Comparison of ENCODE assay signal across 10 cellular contexts in genomic region chr7:7971308-7972040, GRCh38. TPM values are rescaled to one million over a fixed set of nuclear protein-coding genes. Genes with fewer than 3 reads are reported as not detected.
DNase-seq lines count a peak whose midpoint lies in the region; ATAC-seq and TF ChIP-seq lines count a peak whose summit lies in the region.
"Had no signal": no experiment of that assay in that cellular context is flagged by ENCODE, and none has a peak within 500 bp of the region (broad histone marks: within the 10 kb centered on the region; RNA-seq: fewer than 3 reads in every experiment).

No MANE protein-coding gene starts in this region.

- intact Hi-C loops in breast epithelium (cut with DNase I; ENCODE audit: low total_unique reads): no loop called here
- intact Hi-C loops in MCF 10A (cut with micrococcal nuclease): no loop called here
- intact Hi-C loops in transverse colon (cut with DNase I; ENCODE audit: low total_unique reads): loop anchor here (5.0 kb wide), 1 partner anchor 241 kb away; no protein-coding TSS in a partner anchor

- peaks cover 5% of the 10 kb centered on the region for H3K4me1 Mint-ChIP-seq in MCF 10A (ENCODE audit: insufficient read depth, unreplicated experiment)

- CTCF ChIA-PET in MCF 10A (lab: Yijun Ruan, JAX): interaction anchor here (0.8 to 2.0 kb wide), 5 partner anchors 16 to 324 kb away, joined by 3 to 17 read pairs (median 4); no protein-coding TSS in a partner anchor

- no peak overlapping the region for H3K9ac ChIP-seq in SK-N-MC (ENCODE audit: insufficient read length)

- H3K27ac ChIP-seq in breast epithelium (no peak overlapping the region), SK-N-MC (no peak overlapping the region), transverse colon (peak overlapping the region in 3 of 4 donors; percentile 95 to 100 (median 100))
- H3K27ac ChIP-seq: C4-2B had no signal

- no peak overlapping the region for H3K4me3 Mint-ChIP-seq in MCF 10A (ENCODE audit: unreplicated experiment)

- H3K27me3 ChIP-seq in breast epithelium (no peaks in the 10 kb centered on the region), transverse colon (no peaks in the 10 kb centered on the region)

- no peaks in the 10 kb centered on the region for H3K27me3 Mint-ChIP-seq in MCF 10A (ENCODE audit: insufficient read depth, unreplicated experiment)

- no peak for ATAC-seq in GM21528 (IDR thresholded peaks at IDR 0.05; ENCODE audit: low FRiP score, unreplicated experiment)

- POLR2A ChIA-PET in MCF 10A (lab: Yijun Ruan, JAX): interaction anchor here (0.6 to 5.7 kb wide), 10 partner anchors 8 to 407 kb away, joined by 3 to 80 read pairs (median 9); partner anchors contain the start of gene UMAD1

- H3K4me1 ChIP-seq in breast epithelium: no peaks in the 10 kb centered on the region
- peaks cover 0 to 23% (median 8%) of the 10 kb centered on the region in 4 donors for H3K4me1 ChIP-seq in transverse colon

- H3K9me3 Mint-ChIP-seq in MCF 10A (ENCODE audit: unreplicated experiment): no peaks in the 10 kb centered on the region

- no peaks in the 10 kb centered on the region for H3K36me3 Mint-ChIP-seq in MCF 10A (ENCODE audit: insufficient read depth, unreplicated experiment)

- BruUV-seq in MCF 10A (replicated peaks; lab: Mats Ljungman, UMichigan): no TSS peak

- peak overlapping the region in 2 of 3 donors; percentile 94 to 97 for H3K4me3 ChIP-seq in breast epithelium
- H3K4me3 ChIP-seq in SK-N-MC: 0 out of 2 replicates have a peak overlapping the region, but pooled peaks have one; percentile 6
- H3K4me3 ChIP-seq in transverse colon: peak overlapping the region in 2 of 4 donors; percentile 78 to 96

- H3K9me3 ChIP-seq in breast epithelium (no peaks in the 10 kb centered on the region), SK-N-MC (ENCODE audit: low read depth, low read length) (no peaks in the 10 kb centered on the region), transverse colon (no peaks in the 10 kb centered on the region)

- TF ChIP-seq EP300 in transverse colon (IDR thresholded peaks at IDR 0.05; ENCODE audit: low read depth): no peak

- 72 to 85% methylated on average over 7 to 9 of the region's 9 CpGs for WGBS in transverse colon (ENCODE audit: low coverage in 1 of 2), 2 donors

- no peak for TF ChIP-seq CTCF in breast epithelium (IDR thresholded peaks at IDR 0.05)
- TF ChIP-seq CTCF in MCF 10A (IDR thresholded peaks at IDR 0.05; ENCODE audit: unreplicated experiment): no peak
- no peak for TF ChIP-seq CTCF in transverse colon (IDR thresholded peaks at IDR 0.05)

- no peak overlapping the region for H3K27ac Mint-ChIP-seq in MCF 10A (ENCODE audit: low read depth, unreplicated experiment)

- DNase-seq in breast epithelium (ENCODE audit: low spot score in 2 of 2) (no peak), MCF 10A (ENCODE audit: unreplicated experiment) (no peak), SK-N-MC (ENCODE audit: low read depth, low spot score) (no peak), left kidney (ENCODE audit: low read depth, low spot score) (peak; percentile 19), transverse colon (no peak), HK-2 (ENCODE audit: unreplicated experiment) (no peak)
- DNase-seq in stimulated activated CD4-positive, alpha-beta T cell treated with anti-CD3 and anti-CD28 coated beads, Interleukin-4, amount 100 ng/mL, for 24 hours: no peak
- DNase-seq: activated CD8-positive, alpha-beta memory T cell treated with anti-CD3 and anti-CD28 coated beads for 24 hours had no signal

- H3K36me3 ChIP-seq in breast epithelium (no peaks in the 10 kb centered on the region), SK-N-MC (ENCODE audit: insufficient read depth, low read length) (no peaks in the 10 kb centered on the region), transverse colon (no peaks in the 10 kb centered on the region)

- TF ChIP-seq POLR2A in breast epithelium (IDR thresholded peaks at IDR 0.05) (no peak), transverse colon (IDR thresholded peaks at IDR 0.05) (no peak)

- in situ Hi-C loops in transverse colon (cut with MboI; ENCODE audit: low pct_ligation_motif_present in 1 of 4, low pct_unique_long_range_greater_than_20kb in 1 of 4, low sequenced_read_pairs in 3 of 4): no loop called here

RNA-seq across cellular contexts. Expression of gene GLCCI1, which starts 2.9 kb away (rescaled TPM):
- total RNA-seq in breast epithelium: 10 to 100 TPM; 11.7 to 29.1 (median 18.4) TPM
- 5.3 and 7.4 TPM in 2 replicates for total RNA-seq in MCF 10A (2022)
- total RNA-seq in transverse colon: 10 to 100 TPM in 2 of 4 donors, 1 to 10 TPM in 2; 1.9 to 15.7 (median 11.8) TPM

Comparison
In these comparisons a context has a peak if more than half of its experiments do, and no peak if none do; other contexts are left out.
1. H3K27ac ChIP-seq: peak in transverse colon (3 of 4); none in breast epithelium (0 of 2) and SK-N-MC (single experiment).